Comparison of ENCODE assay signal across 8 cellular contexts in genomic region chr6:2840794-2841061, GRCh38. TPM values are rescaled to one million over a fixed set of nuclear protein-coding genes. Genes with fewer than 3 reads are reported as not detected.
DNase-seq lines count a peak whose midpoint lies in the region; ATAC-seq and TF ChIP-seq lines count a peak whose summit lies in the region.

No MANE protein-coding gene starts in this region.

- peaks cover 0 to 3% (median 0%) of the 10 kb centered on the region in 7 donors for H3K9me3 Mint-ChIP-seq in CD14-positive monocyte
- no peaks in the 10 kb centered on the region for H3K9me3 Mint-ChIP-seq in osteocyte (ENCODE audit: unreplicated experiment)

- intact Hi-C loops in CD14-positive monocyte (cut with micrococcal nuclease), result loop anchor here (5.0 to 10.0 kb wide), 6 partner anchors 54 to 222 kb away; no protein-coding TSS in a partner anchor

- ATAC-seq in GM19328 (IDR thresholded peaks at IDR 0.05; ENCODE audit: unreplicated experiment), result no peak

- H3K27me3 Mint-ChIP-seq in CD14-positive monocyte (ENCODE audit: low read depth in 3 of 3), result no peaks in the 10 kb centered on the region
- H3K27me3 Mint-ChIP-seq in osteocyte (ENCODE audit: unreplicated experiment), result no peaks in the 10 kb centered on the region

- POLR2A ChIA-PET in RWPE1 (lab: Yijun Ruan, JAX; ENCODE audit: low non-redundant PET), result no interaction called here

- H3K4me3 Mint-ChIP-seq in CD14-positive monocyte (peak overlapping the region; percentile 89 to 98), osteocyte (ENCODE audit: unreplicated experiment) (no peak overlapping the region)

- TF ChIP-seq CTCF in CD14-positive monocyte (IDR thresholded peaks at IDR 0.05) (no peak), RWPE1 (conservative IDR thresholded peaks at IDR 0.05; ENCODE audit: low read depth) (no peak), epithelial cell of proximal tubule (conservative IDR thresholded peaks at IDR 0.05; ENCODE audit: low read depth, low read length) (no peak), osteocyte (IDR thresholded peaks at IDR 0.05) (no peak)

- peak overlapping the region; percentile 75 for H3K4me3 ChIP-seq in epithelial cell of proximal tubule (ENCODE audit: low read depth, low read length)

- CTCF ChIA-PET in RWPE1 (lab: Yijun Ruan, JAX), result interaction anchor here (0.6 to 1.1 kb wide), 2 partner anchors 10 to 49 kb away, joined by 4 read pairs; no protein-coding TSS in a partner anchor

- H3K36me3 Mint-ChIP-seq in CD14-positive monocyte (peaks cover 32 to 40% of the 10 kb centered on the region in 2 donors), osteocyte (ENCODE audit: unreplicated experiment) (peaks cover 9% of the 10 kb centered on the region)

- peak overlapping the region; percentile 95 for H3K27ac ChIP-seq in RWPE1

- DNase-seq in CD14-positive monocyte (ENCODE audit: low spot score), result no peak
- no peak for DNase-seq in RWPE1 (ENCODE audit: low spot score)
- DNase-seq in epithelial cell of proximal tubule (ENCODE audit: low read depth), result no peak
- no peak for DNase-seq in osteocyte (ENCODE audit: extremely low spot score, unreplicated experiment)
- no peak for DNase-seq in kidney tubule cell (ENCODE audit: low spot score)
- no peak for DNase-seq in OCI-M1 (lab: John Stamatoyannopoulos, UW)
- DNase-seq in NCI-H2196 treated with DMSO at 0.1 percent for 48 hours (lab: John Stamatoyannopoulos, UW; ENCODE audit: unreplicated experiment), result no peak

- peak overlapping the region; percentile 94 to 98 (median 98) for H3K27ac Mint-ChIP-seq in CD14-positive monocyte
- H3K27ac Mint-ChIP-seq in osteocyte (ENCODE audit: unreplicated experiment), result peak overlapping the region; percentile 76

- H3K4me1 Mint-ChIP-seq in CD14-positive monocyte (peaks cover 73% of the 10 kb centered on the region), osteocyte (ENCODE audit: unreplicated experiment) (peaks cover 25% of the 10 kb centered on the region)

RNA-seq across cellular contexts. Expression of gene SERPINB1, which starts 0.9 kb away (rescaled TPM):
- polyA plus RNA-seq in CD14-positive monocyte, result 100 to 1,000 TPM; 306 to 307 TPM
- total RNA-seq in epithelial cell of proximal tubule, result 23.7 and 32.4 TPM in 2 replicates
- 13.7 and 14.8 TPM in 2 replicates for total RNA-seq in osteocyte
